1 cellular context compared by ENCODE assay signal in the genomic region with DNA sequence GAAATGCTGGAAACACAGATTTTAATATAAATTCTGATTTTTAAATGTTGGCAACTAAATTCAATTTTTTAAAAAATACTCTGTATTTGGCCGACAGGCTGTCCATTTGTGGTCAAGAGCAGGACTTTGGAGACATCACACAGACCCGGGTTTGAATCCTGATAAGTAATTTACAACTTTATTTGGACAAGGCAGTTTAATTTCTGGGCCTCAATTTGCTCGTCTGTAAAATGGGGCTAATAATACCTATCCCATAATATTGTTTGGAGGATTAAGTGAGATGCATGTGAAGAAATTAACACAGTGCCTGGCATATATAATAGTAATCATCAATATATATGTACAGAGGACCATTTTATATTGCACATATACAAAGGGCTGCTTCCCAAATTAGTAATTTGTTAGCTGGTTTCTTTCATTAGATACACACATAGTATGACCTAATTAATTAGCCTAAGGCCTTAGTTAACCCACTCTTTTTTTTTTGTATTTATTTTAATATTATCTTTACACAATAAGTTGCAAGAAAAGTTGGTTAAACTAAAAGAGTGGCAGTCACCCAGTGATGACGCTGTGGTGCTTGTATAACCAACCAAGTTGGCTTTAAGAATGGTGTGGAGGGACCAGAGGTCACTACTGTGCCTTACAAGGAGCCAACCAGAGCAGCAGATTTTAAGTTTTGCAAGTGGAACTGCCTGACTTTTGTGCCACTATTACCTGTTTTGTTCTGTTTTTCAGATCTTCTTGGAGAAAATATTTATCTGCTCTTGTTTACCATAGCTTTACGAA.
TF ChIP-seq lines count a peak whose summit lies in the region.

No MANE protein-coding gene starts in this region.

TF ChIP-seq in K562, 482 proteins besides CTCF, POLR2A, EP300 and RAD21 (continued from another document and continues in another):
- TF ChIP-seq, protein P1, sequence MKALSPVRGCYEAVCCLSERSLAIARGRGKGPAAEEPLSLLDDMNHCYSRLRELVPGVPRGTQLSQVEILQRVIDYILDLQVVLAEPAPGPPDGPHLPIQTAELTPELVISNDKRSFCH (CRISPR knock-in tag; IDR thresholded peaks at IDR 0.05) = no peak
- TF ChIP-seq, protein P1 (tag; IDR thresholded peaks at IDR 0.05) = no peak
- TF ChIP-seq, protein P2, sequence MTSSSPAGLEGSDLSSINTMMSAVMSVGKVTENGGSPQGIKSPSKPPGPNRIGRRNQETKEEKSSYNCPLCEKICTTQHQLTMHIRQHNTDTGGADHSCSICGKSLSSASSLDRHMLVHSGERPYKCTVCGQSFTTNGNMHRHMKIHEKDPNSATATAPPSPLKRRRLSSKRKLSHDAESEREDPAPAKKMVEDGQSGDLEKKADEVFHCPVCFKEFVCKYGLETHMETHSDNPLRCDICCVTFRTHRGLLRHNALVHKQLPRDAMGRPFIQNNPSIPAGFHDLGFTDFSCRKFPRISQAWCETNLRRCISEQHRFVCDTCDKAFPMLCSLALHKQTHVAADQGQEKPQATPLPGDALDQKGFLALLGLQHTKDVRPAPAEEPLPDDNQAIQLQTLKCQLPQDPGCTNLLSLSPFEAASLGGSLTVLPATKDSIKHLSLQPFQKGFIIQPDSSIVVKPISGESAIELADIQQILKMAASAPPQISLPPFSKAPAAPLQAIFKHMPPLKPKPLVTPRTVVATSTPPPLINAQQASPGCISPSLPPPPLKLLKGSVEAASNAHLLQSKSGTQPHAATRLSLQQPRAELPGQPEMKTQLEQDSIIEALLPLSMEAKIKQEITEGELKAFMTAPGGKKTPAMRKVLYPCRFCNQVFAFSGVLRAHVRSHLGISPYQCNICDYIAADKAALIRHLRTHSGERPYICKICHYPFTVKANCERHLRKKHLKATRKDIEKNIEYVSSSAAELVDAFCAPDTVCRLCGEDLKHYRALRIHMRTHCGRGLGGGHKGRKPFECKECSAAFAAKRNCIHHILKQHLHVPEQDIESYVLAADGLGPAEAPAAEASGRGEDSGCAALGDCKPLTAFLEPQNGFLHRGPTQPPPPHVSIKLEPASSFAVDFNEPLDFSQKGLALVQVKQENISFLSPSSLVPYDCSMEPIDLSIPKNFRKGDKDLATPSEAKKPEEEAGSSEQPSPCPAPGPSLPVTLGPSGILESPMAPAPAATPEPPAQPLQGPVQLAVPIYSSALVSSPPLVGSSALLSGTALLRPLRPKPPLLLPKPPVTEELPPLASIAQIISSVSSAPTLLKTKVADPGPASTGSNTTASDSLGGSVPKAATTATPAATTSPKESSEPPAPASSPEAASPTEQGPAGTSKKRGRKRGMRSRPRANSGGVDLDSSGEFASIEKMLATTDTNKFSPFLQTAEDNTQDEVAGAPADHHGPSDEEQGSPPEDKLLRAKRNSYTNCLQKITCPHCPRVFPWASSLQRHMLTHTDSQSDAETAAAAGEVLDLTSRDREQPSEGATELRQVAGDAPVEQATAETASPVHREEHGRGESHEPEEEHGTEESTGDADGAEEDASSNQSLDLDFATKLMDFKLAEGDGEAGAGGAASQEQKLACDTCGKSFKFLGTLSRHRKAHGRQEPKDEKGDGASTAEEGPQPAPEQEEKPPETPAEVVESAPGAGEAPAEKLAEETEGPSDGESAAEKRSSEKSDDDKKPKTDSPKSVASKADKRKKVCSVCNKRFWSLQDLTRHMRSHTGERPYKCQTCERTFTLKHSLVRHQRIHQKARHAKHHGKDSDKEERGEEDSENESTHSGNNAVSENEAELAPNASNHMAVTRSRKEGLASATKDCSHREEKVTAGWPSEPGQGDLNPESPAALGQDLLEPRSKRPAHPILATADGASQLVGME (CRISPR knock-in tag; IDR thresholded peaks at IDR 0.05) = no peak
- no peak for TF ChIP-seq TAF7 (tag; IDR thresholded peaks at IDR 0.05)
- TF ChIP-seq HDAC1 (IDR thresholded peaks at IDR 0.05) = peak in 1 of 2 experiments; percentile 86; a peak in 2 of 4 replicates
- no peak for TF ChIP-seq NFE2L1 (tag; IDR thresholded peaks at IDR 0.05; ENCODE audit: borderline replicate concordance, low read depth)
- no peak for TF ChIP-seq ZNF140 (CRISPR knock-in tag; IDR thresholded peaks at IDR 0.05)
- TF ChIP-seq, protein P3, sequence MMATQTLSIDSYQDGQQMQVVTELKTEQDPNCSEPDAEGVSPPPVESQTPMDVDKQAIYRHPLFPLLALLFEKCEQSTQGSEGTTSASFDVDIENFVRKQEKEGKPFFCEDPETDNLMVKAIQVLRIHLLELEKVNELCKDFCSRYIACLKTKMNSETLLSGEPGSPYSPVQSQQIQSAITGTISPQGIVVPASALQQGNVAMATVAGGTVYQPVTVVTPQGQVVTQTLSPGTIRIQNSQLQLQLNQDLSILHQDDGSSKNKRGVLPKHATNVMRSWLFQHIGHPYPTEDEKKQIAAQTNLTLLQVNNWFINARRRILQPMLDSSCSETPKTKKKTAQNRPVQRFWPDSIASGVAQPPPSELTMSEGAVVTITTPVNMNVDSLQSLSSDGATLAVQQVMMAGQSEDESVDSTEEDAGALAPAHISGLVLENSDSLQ (IDR thresholded peaks at IDR 0.05) = peak; percentile 38; the same call in 1 of the 2 replicates
- TF ChIP-seq, protein P4, sequence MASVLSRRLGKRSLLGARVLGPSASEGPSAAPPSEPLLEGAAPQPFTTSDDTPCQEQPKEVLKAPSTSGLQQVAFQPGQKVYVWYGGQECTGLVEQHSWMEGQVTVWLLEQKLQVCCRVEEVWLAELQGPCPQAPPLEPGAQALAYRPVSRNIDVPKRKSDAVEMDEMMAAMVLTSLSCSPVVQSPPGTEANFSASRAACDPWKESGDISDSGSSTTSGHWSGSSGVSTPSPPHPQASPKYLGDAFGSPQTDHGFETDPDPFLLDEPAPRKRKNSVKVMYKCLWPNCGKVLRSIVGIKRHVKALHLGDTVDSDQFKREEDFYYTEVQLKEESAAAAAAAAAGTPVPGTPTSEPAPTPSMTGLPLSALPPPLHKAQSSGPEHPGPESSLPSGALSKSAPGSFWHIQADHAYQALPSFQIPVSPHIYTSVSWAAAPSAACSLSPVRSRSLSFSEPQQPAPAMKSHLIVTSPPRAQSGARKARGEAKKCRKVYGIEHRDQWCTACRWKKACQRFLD (CRISPR knock-in tag; IDR thresholded peaks at IDR 0.05) = peak; percentile 45; the same call in 1 of the 2 replicates
- TF ChIP-seq SRSF7 (optimal IDR thresholded peaks at IDR 0.05; ENCODE audit: low read depth, low read length) = no peak
- TF ChIP-seq ETS2 (tag; IDR thresholded peaks at IDR 0.05; ENCODE audit: borderline replicate concordance, poor library complexity, severe bottlenecking) = no peak
- no peak for TF ChIP-seq MAFF (IDR thresholded peaks at IDR 0.05; ENCODE audit: low read length)
- TF ChIP-seq HSF4 (CRISPR knock-in tag; IDR thresholded peaks at IDR 0.05; ENCODE audit: borderline replicate concordance) = no peak
- TF ChIP-seq STAT5A (IDR thresholded peaks at IDR 0.05; ENCODE audit: borderline replicate concordance, low read length) = 0 out of 2 replicates have a peak, but pooled peaks have one; percentile 3
- TF ChIP-seq SP1 (CRISPR knock-in tag; IDR thresholded peaks at IDR 0.05) = no peak
- no peak for TF ChIP-seq MCM3 (IDR thresholded peaks at IDR 0.05)
- TF ChIP-seq SMARCA5 (IDR thresholded peaks at IDR 0.05) = peak; percentile 91
- TF ChIP-seq WHSC1 (IDR thresholded peaks at IDR 0.05; ENCODE audit: low read length) = no peak
- no peak for TF ChIP-seq HMG20A (CRISPR knock-in tag; conservative IDR thresholded peaks at IDR 0.05)
- no peak for TF ChIP-seq KLF16 (IDR thresholded peaks at IDR 0.05)
- TF ChIP-seq ETV6 (IDR thresholded peaks at IDR 0.05; ENCODE audit: borderline replicate concordance in 1 of 2, low read depth in 2 of 2, low read length in 1 of 2) = no peak
- no peak for TF ChIP-seq ETV6 (CRISPR knock-in tag; IDR thresholded peaks at IDR 0.05; ENCODE audit: borderline replicate concordance)
- no peak for TF ChIP-seq KHSRP (IDR thresholded peaks at IDR 0.05)
- no peak for TF ChIP-seq ZNF699 (CRISPR knock-in tag; IDR thresholded peaks at IDR 0.05; ENCODE audit: insufficient replicate concordance)
- TF ChIP-seq, protein P5, sequence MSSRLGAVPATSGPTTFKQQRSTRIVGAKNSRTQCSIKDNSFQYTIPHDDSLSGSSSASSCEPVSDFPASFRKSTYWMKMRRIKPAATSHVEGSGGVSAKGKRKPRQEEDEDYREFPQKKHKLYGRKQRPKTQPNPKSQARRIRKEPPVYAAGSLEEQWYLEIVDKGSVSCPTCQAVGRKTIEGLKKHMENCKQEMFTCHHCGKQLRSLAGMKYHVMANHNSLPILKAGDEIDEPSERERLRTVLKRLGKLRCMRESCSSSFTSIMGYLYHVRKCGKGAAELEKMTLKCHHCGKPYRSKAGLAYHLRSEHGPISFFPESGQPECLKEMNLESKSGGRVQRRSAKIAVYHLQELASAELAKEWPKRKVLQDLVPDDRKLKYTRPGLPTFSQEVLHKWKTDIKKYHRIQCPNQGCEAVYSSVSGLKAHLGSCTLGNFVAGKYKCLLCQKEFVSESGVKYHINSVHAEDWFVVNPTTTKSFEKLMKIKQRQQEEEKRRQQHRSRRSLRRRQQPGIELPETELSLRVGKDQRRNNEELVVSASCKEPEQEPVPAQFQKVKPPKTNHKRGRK (tag; IDR thresholded peaks at IDR 0.05) = no peak
- 0 out of 2 replicates have a peak, but pooled peaks have one; percentile 8 for TF ChIP-seq FOSL1 (tag; conservative IDR thresholded peaks at IDR 0.05)
- no peak for TF ChIP-seq ZNF589 (CRISPR knock-in tag; IDR thresholded peaks at IDR 0.05; ENCODE audit: low read depth)
- TF ChIP-seq C11orf30 (IDR thresholded peaks at IDR 0.05; ENCODE audit: low read depth) = peak; percentile 45
- TF ChIP-seq ZNF584 (CRISPR knock-in tag; IDR thresholded peaks at IDR 0.05; ENCODE audit: low read depth) = no peak
- no peak for TF ChIP-seq CBX8 (IDR thresholded peaks at IDR 0.05; ENCODE audit: borderline replicate concordance, extremely low read depth, low read depth, low read length, poor library complexity, severe bottlenecking)
- peak; percentile 98 for TF ChIP-seq HDAC2 (IDR thresholded peaks at IDR 0.05)
- TF ChIP-seq RNF2 (IDR thresholded peaks at IDR 0.05) = no peak
- no peak for TF ChIP-seq FIP1L1 (IDR thresholded peaks at IDR 0.05; ENCODE audit: low read depth, low read length, poor library complexity, severe bottlenecking)
- no peak for TF ChIP-seq ZZZ3 (IDR thresholded peaks at IDR 0.05)
- TF ChIP-seq HDAC6 (IDR thresholded peaks at IDR 0.05; ENCODE audit: low read depth, low read length) = no peak
- TF ChIP-seq CREM (IDR thresholded peaks at IDR 0.05; ENCODE audit: low read depth) = peak; percentile 90
- no peak for TF ChIP-seq DIDO1 (tag; IDR thresholded peaks at IDR 0.05; ENCODE audit: low read depth)
- TF ChIP-seq CEBPG (CRISPR knock-in tag; IDR thresholded peaks at IDR 0.05) = no peak
- TF ChIP-seq CEBPG (tag; conservative IDR thresholded peaks at IDR 0.05 in 1 of 2, IDR thresholded peaks at IDR 0.05 in 1 of 2) = no peak
- no peak for TF ChIP-seq CBX5 (IDR thresholded peaks at IDR 0.05; ENCODE audit: borderline replicate concordance, low read depth)
- TF ChIP-seq, protein P6, sequence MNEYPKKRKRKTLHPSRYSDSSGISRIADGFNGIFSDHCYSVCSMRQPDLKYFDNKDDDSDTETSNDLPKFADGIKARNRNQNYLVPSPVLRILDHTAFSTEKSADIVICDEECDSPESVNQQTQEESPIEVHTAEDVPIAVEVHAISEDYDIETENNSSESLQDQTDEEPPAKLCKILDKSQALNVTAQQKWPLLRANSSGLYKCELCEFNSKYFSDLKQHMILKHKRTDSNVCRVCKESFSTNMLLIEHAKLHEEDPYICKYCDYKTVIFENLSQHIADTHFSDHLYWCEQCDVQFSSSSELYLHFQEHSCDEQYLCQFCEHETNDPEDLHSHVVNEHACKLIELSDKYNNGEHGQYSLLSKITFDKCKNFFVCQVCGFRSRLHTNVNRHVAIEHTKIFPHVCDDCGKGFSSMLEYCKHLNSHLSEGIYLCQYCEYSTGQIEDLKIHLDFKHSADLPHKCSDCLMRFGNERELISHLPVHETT (CRISPR knock-in tag; conservative IDR thresholded peaks at IDR 0.05 in 1 of 2, IDR thresholded peaks at IDR 0.05 in 1 of 2) = no peak
- no peak for TF ChIP-seq ZNF232 (CRISPR knock-in tag; IDR thresholded peaks at IDR 0.05)
- no peak for TF ChIP-seq FOXA3 (CRISPR knock-in tag; conservative IDR thresholded peaks at IDR 0.05 in 1 of 2, IDR thresholded peaks at IDR 0.05 in 1 of 2)
- TF ChIP-seq MYC (IDR thresholded peaks at IDR 0.05; ENCODE audit: low read depth, low read length) = no peak
- no peak for TF ChIP-seq MYC (CRISPR knock-in tag; IDR thresholded peaks at IDR 0.05; ENCODE audit: borderline replicate concordance, low read depth)
- TF ChIP-seq ZNF217 (CRISPR knock-in tag; IDR thresholded peaks at IDR 0.05) = no peak
- TF ChIP-seq, protein P7, sequence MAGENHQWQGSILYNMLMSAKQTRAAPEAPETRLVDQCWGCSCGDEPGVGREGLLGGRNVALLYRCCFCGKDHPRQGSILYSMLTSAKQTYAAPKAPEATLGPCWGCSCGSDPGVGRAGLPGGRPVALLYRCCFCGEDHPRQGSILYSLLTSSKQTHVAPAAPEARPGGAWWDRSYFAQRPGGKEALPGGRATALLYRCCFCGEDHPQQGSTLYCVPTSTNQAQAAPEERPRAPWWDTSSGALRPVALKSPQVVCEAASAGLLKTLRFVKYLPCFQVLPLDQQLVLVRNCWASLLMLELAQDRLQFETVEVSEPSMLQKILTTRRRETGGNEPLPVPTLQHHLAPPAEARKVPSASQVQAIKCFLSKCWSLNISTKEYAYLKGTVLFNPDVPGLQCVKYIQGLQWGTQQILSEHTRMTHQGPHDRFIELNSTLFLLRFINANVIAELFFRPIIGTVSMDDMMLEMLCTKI (IDR thresholded peaks at IDR 0.05; ENCODE audit: partially characterized antibody) = no peak
- no peak for TF ChIP-seq ZBED1 (IDR thresholded peaks at IDR 0.05)
- TF ChIP-seq MAZ (CRISPR knock-in tag; conservative IDR thresholded peaks at IDR 0.05 in 1 of 2, IDR thresholded peaks at IDR 0.05 in 1 of 2) = no peak
- TF ChIP-seq XRCC4 (IDR thresholded peaks at IDR 0.05; ENCODE audit: extremely low read depth, insufficient read depth, insufficient read length) = no peak
- no peak for TF ChIP-seq BHLHE40 (IDR thresholded peaks at IDR 0.05; ENCODE audit: low read length)
- peak; percentile 96 to 98 for TF ChIP-seq KDM1A (IDR thresholded peaks at IDR 0.05)
- TF ChIP-seq, protein P8, sequence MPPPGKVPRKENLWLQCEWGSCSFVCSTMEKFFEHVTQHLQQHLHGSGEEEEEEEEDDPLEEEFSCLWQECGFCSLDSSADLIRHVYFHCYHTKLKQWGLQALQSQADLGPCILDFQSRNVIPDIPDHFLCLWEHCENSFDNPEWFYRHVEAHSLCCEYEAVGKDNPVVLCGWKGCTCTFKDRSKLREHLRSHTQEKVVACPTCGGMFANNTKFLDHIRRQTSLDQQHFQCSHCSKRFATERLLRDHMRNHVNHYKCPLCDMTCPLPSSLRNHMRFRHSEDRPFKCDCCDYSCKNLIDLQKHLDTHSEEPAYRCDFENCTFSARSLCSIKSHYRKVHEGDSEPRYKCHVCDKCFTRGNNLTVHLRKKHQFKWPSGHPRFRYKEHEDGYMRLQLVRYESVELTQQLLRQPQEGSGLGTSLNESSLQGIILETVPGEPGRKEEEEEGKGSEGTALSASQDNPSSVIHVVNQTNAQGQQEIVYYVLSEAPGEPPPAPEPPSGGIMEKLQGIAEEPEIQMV (tag; conservative IDR thresholded peaks at IDR 0.05; ENCODE audit: low read depth) = no peak
- 0 out of 2 replicates have a peak, but pooled peaks have one; percentile 13 for TF ChIP-seq MBD2 (IDR thresholded peaks at IDR 0.05; ENCODE audit: borderline replicate concordance, low read depth)
- no peak for TF ChIP-seq ZNF316 (IDR thresholded peaks at IDR 0.05)
